Comparison of ENCODE assay signal across 21 cellular contexts in genomic region chr3:114293846-114294245, GRCh38. TPM values are rescaled to one million over a fixed set of nuclear protein-coding genes. Genes with fewer than 3 reads are reported as not detected.
DNase-seq lines count a peak whose midpoint lies in the region; ATAC-seq and TF ChIP-seq lines count a peak whose summit lies in the region.
"Had no signal": no experiment of that assay in that cellular context is flagged by ENCODE, and none has a peak within 500 bp of the region (broad histone marks: within the 10 kb centered on the region; RNA-seq: fewer than 3 reads in every experiment).

TSS of gene TIGIT (plus strand) at chr3:114294028. CDS start at chr3:114294062, 34 bp downstream.

- no peaks in the 10 kb centered on the region for H3K27me3 ChIP-seq in effector memory CD4-positive, alpha-beta T cell (replicated peaks; ENCODE audit: control insufficient read depth, insufficient read depth, low read length, poor library complexity, severe bottlenecking)
- no peaks in the 10 kb centered on the region for H3K27me3 ChIP-seq in ovary

- peak within 1 kb of the TSS; percentile 54 for H3K27ac ChIP-seq in effector memory CD4-positive, alpha-beta T cell (ENCODE audit: insufficient read depth, low read length, poor library complexity, severe bottlenecking)
- H3K27ac ChIP-seq in ovary, result no peak within 1 kb of the TSS

- H3K27ac Mint-ChIP-seq in T-helper 1 cell treated with Interleukin-12 subunit alpha and Interleukin-12 subunit beta and Interleukin-4 antibody, amounts not matched to agents 30 μg/mL and 1 μg/mL, for 36 hours, result no peak within 1 kb of the TSS
- peak within 1 kb of the TSS; percentile 95 for H3K27ac Mint-ChIP-seq in stimulated activated memory B cell treated with anti-CD40 and anti-IgM and Interleukin-4, amounts not matched to agents 10 μg/mL and 1 μg/mL and 100 μg/mL, for 72 hours

- TF ChIP-seq CTCF in ovary (IDR thresholded peaks at IDR 0.05), result no peak

- H3K36me3 ChIP-seq in effector memory CD4-positive, alpha-beta T cell (ENCODE audit: control insufficient read depth, insufficient read depth, low read length), result no peaks in the 10 kb centered on the region
- H3K36me3 ChIP-seq in ovary, result no peaks in the 10 kb centered on the region

- H3K9me3 ChIP-seq in effector memory CD4-positive, alpha-beta T cell (ENCODE audit: control insufficient read depth, low read length), result no peaks in the 10 kb centered on the region
- no peaks in the 10 kb centered on the region for H3K9me3 ChIP-seq in ovary

- TF ChIP-seq EP300 in ovary (IDR thresholded peaks at IDR 0.05), result no peak

- no peak for TF ChIP-seq POLR2A in ovary (IDR thresholded peaks at IDR 0.05)

- H3K9me3 Mint-ChIP-seq in T-helper 1 cell treated with Interleukin-12 subunit alpha and Interleukin-12 subunit beta and Interleukin-4 antibody, amounts not matched to agents 30 μg/mL and 1 μg/mL, for 36 hours, result no peaks in the 10 kb centered on the region
- no peaks in the 10 kb centered on the region for H3K9me3 Mint-ChIP-seq in stimulated activated memory B cell treated with anti-CD40 and anti-IgM and Interleukin-4, amounts not matched to agents 10 μg/mL and 1 μg/mL and 100 μg/mL, for 72 hours

- WGBS in ovary, 3 donors, result 94 to 96% (median 94%) methylated on average over 6 of the region's 6 CpGs

- peaks cover 18% of the 10 kb centered on the region for H3K4me1 ChIP-seq in effector memory CD4-positive, alpha-beta T cell (ENCODE audit: control insufficient read depth, insufficient read depth, low read length, poor library complexity, severe bottlenecking)
- H3K4me1 ChIP-seq in ovary (ENCODE audit: insufficient read depth), result no peaks in the 10 kb centered on the region

- intact Hi-C loops in ovary (cut with DNase I), result no loop called here

- H3K36me3 Mint-ChIP-seq in T-helper 1 cell treated with Interleukin-12 subunit alpha and Interleukin-12 subunit beta and Interleukin-4 antibody, amounts not matched to agents 30 μg/mL and 1 μg/mL, for 36 hours (ENCODE audit: low read depth), result no peaks in the 10 kb centered on the region
- H3K36me3 Mint-ChIP-seq in stimulated activated memory B cell treated with anti-CD40 and anti-IgM and Interleukin-4, amounts not matched to agents 10 μg/mL and 1 μg/mL and 100 μg/mL, for 72 hours, result no peaks in the 10 kb centered on the region

- no peak within 1 kb of the TSS for H3K4me3 ChIP-seq in effector memory CD4-positive, alpha-beta T cell (ENCODE audit: insufficient read depth, low read depth, low read length, poor library complexity, severe bottlenecking)
- no peak within 1 kb of the TSS for H3K4me3 ChIP-seq in ovary

- DNase-seq in activated effector memory CD4-positive, alpha-beta T cell treated with anti-CD3 and anti-CD28 coated beads, Interleukin-2, amount 50 U/mL, for 16 hours, result peak; percentile 74
- no peak for DNase-seq in activated effector memory CD4-positive, alpha-beta T cell treated with Interleukin-2 at 50 U/mL for 16 hours
- no peak for DNase-seq in effector memory CD4-positive, alpha-beta T cell
- no peak for DNase-seq in ovary
- DNase-seq in EL, result no peak
- DNase-seq: HCEC 1CT; kidney; mesenchymal stem cell; NCI-H1092 treated with DMSO at 0.1 percent for 48 hours; NCI-H2107; NCI-H524 treated with DMSO at 0.1 percent for 48 hours; nucleus accumbens; OCI-M1; stimulated activated CD4-positive, alpha-beta T cell treated with anti-CD3 and anti-CD28 coated beads, Interleukin-2, amount 100 ng/mL, for 24 hours had no signal

- H3K4me3 Mint-ChIP-seq in T-helper 1 cell treated with Interleukin-12 subunit alpha and Interleukin-12 subunit beta and Interleukin-4 antibody, amounts not matched to agents 30 μg/mL and 1 μg/mL, for 36 hours, result peak within 1 kb of the TSS; percentile 6
- peak within 1 kb of the TSS; percentile 55 for H3K4me3 Mint-ChIP-seq in stimulated activated memory B cell treated with anti-CD40 and anti-IgM and Interleukin-4, amounts not matched to agents 10 μg/mL and 1 μg/mL and 100 μg/mL, for 72 hours

- H3K27me3 Mint-ChIP-seq in T-helper 1 cell treated with Interleukin-12 subunit alpha and Interleukin-12 subunit beta and Interleukin-4 antibody, amounts not matched to agents 30 μg/mL and 1 μg/mL, for 36 hours (ENCODE audit: low read depth), result no peaks in the 10 kb centered on the region
- no peaks in the 10 kb centered on the region for H3K27me3 Mint-ChIP-seq in stimulated activated memory B cell treated with anti-CD40 and anti-IgM and Interleukin-4, amounts not matched to agents 10 μg/mL and 1 μg/mL and 100 μg/mL, for 72 hours

- ATAC-seq in stimulated activated memory B cell treated with anti-CD40 and anti-IgM and Interleukin-4, amounts not matched to agents 10 μg/mL and 1 μg/mL and 100 μg/mL, for 72 hours, result no peak
- no peak for ATAC-seq in HG03432 (IDR thresholded peaks at IDR 0.05; ENCODE audit: unreplicated experiment)
- ATAC-seq: sciatic nerve had no signal

- peaks cover 2% of the 10 kb centered on the region for H3K4me1 Mint-ChIP-seq in T-helper 1 cell treated with Interleukin-12 subunit alpha and Interleukin-12 subunit beta and Interleukin-4 antibody, amounts not matched to agents 30 μg/mL and 1 μg/mL, for 36 hours (ENCODE audit: low read depth)
- peaks cover 73% of the 10 kb centered on the region for H3K4me1 Mint-ChIP-seq in stimulated activated memory B cell treated with anti-CD40 and anti-IgM and Interleukin-4, amounts not matched to agents 10 μg/mL and 1 μg/mL and 100 μg/mL, for 72 hours

RNA-seq across cellular contexts. Expression of gene TIGIT, which starts in this region (rescaled TPM):
- total RNA-seq in ovary, result under 1 TPM in 3 of 7 donors, not detected in 4; 0.12 to 0.35 (median 0.28) TPM
- under 1 TPM; 0.07 to 1.00 TPM for polyA plus RNA-seq in ovary
- total RNA-seq: astrocyte, Daoy had no signal
- polyA plus RNA-seq: AG04450 had no signal
